ENCODE assay signal across 19 cellular contexts in the genomic region with DNA sequence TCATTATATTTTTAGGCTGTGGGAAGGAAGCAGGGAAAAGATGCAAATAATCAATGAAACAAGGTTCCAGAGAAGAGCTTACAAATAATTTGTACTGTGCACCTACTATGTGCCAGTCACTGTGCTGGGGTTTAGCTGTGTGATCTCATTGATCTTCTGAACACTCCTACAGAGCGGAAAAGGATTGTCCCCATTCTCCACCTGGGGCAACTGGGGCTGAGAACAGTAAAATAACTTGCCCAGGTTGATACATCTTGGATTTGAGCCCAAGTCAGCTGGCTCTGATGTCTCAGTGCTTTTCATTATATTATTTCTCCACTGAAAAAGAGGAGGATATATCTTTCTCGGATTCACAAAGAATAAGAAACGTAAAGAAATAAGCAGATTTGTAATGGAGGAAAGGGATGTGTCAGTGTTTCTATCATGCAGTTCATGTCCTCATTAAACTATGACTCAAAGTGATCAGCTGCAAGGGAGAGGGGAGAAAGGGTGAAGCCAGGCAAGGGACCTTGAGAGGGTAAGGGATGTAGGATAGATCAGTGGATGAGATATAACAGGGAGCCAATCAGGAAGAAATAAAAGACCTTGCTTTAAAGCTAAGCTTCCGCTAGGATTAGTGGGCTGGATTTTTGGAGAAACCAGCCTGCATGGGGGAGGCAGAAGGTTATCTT.
A peak's percentile ranks its signal among the peaks of the same experiment; 100 is the strongest.
DNase-seq lines count a peak whose midpoint lies in the region; ATAC-seq and TF ChIP-seq lines count a peak whose summit lies in the region.
"Had no signal": no experiment of that assay in that cellular context is flagged by ENCODE, and none has a peak within 500 bp of the region (broad histone marks: within the 10 kb centered on the region; RNA-seq: fewer than 3 reads in every experiment).

No MANE protein-coding gene starts in this region.

- H3K9me3 ChIP-seq in CD4-positive, alpha-beta memory T cell (ENCODE audit: control insufficient read depth in 1 of 2, low read length in 2 of 2), result no peaks in the 10 kb centered on the region
- no peaks in the 10 kb centered on the region for H3K9me3 ChIP-seq in sigmoid colon
- H3K9me3 ChIP-seq: neutrophil, testis had no signal

- DNase-seq in CD4-positive, alpha-beta memory T cell, result no peak
- DNase-seq in GM06990 (ENCODE audit: extremely low read depth, insufficient read length) (no peak), omental fat pad (ENCODE audit: low spot score) (no peak), NCI-H2171 (lab: John Stamatoyannopoulos, UW) (no peak), sigmoid colon (no peak)
- DNase-seq: activated CD8-positive, alpha-beta memory T cell treated with anti-CD3 and anti-CD28 coated beads, Interleukin-2, amount 50 U/mL, for 4 hours; effector CD8-positive, alpha-beta T cell; GOT3; NCI-H345; SHP77; stimulated activated CD4-positive, alpha-beta T cell treated with anti-CD3 and anti-CD28 coated beads, Interleukin-2, amount 100 ng/mL, for 48 hours; testis had no signal

- no peaks in the 10 kb centered on the region for H3K27me3 ChIP-seq in CD4-positive, alpha-beta memory T cell (ENCODE audit: insufficient read depth, low read length)
- H3K27me3 ChIP-seq in GM06990 (replicated peaks; ENCODE audit: control insufficient read depth, insufficient read depth, low read length) (no peaks in the 10 kb centered on the region), sigmoid colon (no peaks in the 10 kb centered on the region)
- H3K27me3 ChIP-seq: cardiac muscle cell, hepatocyte, neutrophil, testis had no signal

- H3K4me1 ChIP-seq in CD4-positive, alpha-beta memory T cell (ENCODE audit: insufficient read depth, low read length), result no peaks in the 10 kb centered on the region
- no peaks in the 10 kb centered on the region for H3K4me1 ChIP-seq in sigmoid colon
- H3K4me1 ChIP-seq: testis had no signal

- POLR2A ChIA-PET in CD4-positive, alpha-beta memory T cell (lab: Charles Lee; ENCODE audit: partially characterized antibody), result no interaction called here

- peaks cover 18% of the 10 kb centered on the region for H3K36me3 ChIP-seq in CD4-positive, alpha-beta memory T cell (ENCODE audit: insufficient read depth, low read length)
- H3K36me3 ChIP-seq in GM06990 (ENCODE audit: control insufficient read depth, insufficient read depth, low read length), result no peaks in the 10 kb centered on the region
- no peaks in the 10 kb centered on the region for H3K36me3 ChIP-seq in sigmoid colon
- H3K36me3 ChIP-seq: cardiac muscle cell, neutrophil had no signal

- H3K4me3 Mint-ChIP-seq in CD4-positive, alpha-beta memory T cell, result no peak overlapping the region
- no peak overlapping the region for H3K4me3 Mint-ChIP-seq in dendritic cell treated with granulocyte-macrophage colony-stimulating factor and Interleukin-4, amounts not matched to agents 40 ng/mL and 50 ng/mL, for 4 days
- H3K4me3 Mint-ChIP-seq: T-helper 2 cell treated with Interferon-gamma antibody and Interleukin-4, amounts not matched to agents 5 μg/mL and 100 μg/mL, for 36 hours had no signal

- WGBS in sigmoid colon, 2 donors, result 92 to 97% methylated on average over 4 of the region's 4 CpGs

- H3K36me3 Mint-ChIP-seq in CD4-positive, alpha-beta memory T cell, result peaks cover 29 to 36% of the 10 kb centered on the region in 2 donors
- H3K36me3 Mint-ChIP-seq in dendritic cell treated with granulocyte-macrophage colony-stimulating factor and Interleukin-4, amounts not matched to agents 40 ng/mL and 50 ng/mL, for 4 days (ENCODE audit: low read depth), result peaks cover 17% of the 10 kb centered on the region

- TF ChIP-seq POLR2A in sigmoid colon (IDR thresholded peaks at IDR 0.05), result no peak

- peak overlapping the region in 4 of 7 donors; percentile 9 to 48 (median 25) for H3K27ac Mint-ChIP-seq in CD4-positive, alpha-beta memory T cell
- H3K27ac Mint-ChIP-seq in dendritic cell treated with granulocyte-macrophage colony-stimulating factor and Interleukin-4, amounts not matched to agents 40 ng/mL and 50 ng/mL, for 4 days, result peak overlapping the region; percentile 53
- H3K27ac Mint-ChIP-seq: T-helper 2 cell treated with Interferon-gamma antibody and Interleukin-4, amounts not matched to agents 5 μg/mL and 100 μg/mL, for 36 hours had no signal

- H3K4me3 ChIP-seq in CD4-positive, alpha-beta memory T cell (ENCODE audit: low read length in 2 of 2), result no peak overlapping the region
- H3K4me3 ChIP-seq in GM06990 (replicated peaks; ENCODE audit: low read depth, low read length), result peak overlapping the region; percentile 46
- no peak overlapping the region for H3K4me3 ChIP-seq in sigmoid colon
- H3K4me3 ChIP-seq: cardiac muscle cell, hepatocyte, testis had no signal

- H3K27me3 Mint-ChIP-seq in CD4-positive, alpha-beta memory T cell, result no peaks in the 10 kb centered on the region
- peaks cover 5% of the 10 kb centered on the region for H3K27me3 Mint-ChIP-seq in dendritic cell treated with granulocyte-macrophage colony-stimulating factor and Interleukin-4, amounts not matched to agents 40 ng/mL and 50 ng/mL, for 4 days

- intact Hi-C loops in CD4-positive, alpha-beta memory T cell (cut with micrococcal nuclease), result no loop called here
- intact Hi-C loops in dendritic cell treated with granulocyte-macrophage colony-stimulating factor and Interleukin-4, amounts not matched to agents 40 ng/mL and 50 ng/mL, for 4 days (cut with micrococcal nuclease), result no loop called here
- intact Hi-C loops in sigmoid colon (cut with DNase I), result no loop called here

- CTCF ChIA-PET in CD4-positive, alpha-beta memory T cell (lab: Charles Lee; ENCODE audit: partially characterized antibody), result no interaction called here

- no peak overlapping the region for H3K27ac ChIP-seq in CD4-positive, alpha-beta memory T cell (ENCODE audit: low read depth, low read length)
- H3K27ac ChIP-seq in sigmoid colon, result no peak overlapping the region
- H3K27ac ChIP-seq: cardiac muscle cell, hepatocyte, neutrophil, testis had no signal

- no peak for TF ChIP-seq EP300 in sigmoid colon (IDR thresholded peaks at IDR 0.05)

- TF ChIP-seq CTCF in GM06990 (IDR thresholded peaks at IDR 0.05; ENCODE audit: insufficient read depth, low read length, poor library complexity, severe bottlenecking) (no peak), omental fat pad (IDR thresholded peaks at IDR 0.05) (no peak), sigmoid colon (IDR thresholded peaks at IDR 0.05) (no peak)

- H3K9me3 Mint-ChIP-seq in CD4-positive, alpha-beta memory T cell, result no peaks in the 10 kb centered on the region
- no peaks in the 10 kb centered on the region for H3K9me3 Mint-ChIP-seq in dendritic cell treated with granulocyte-macrophage colony-stimulating factor and Interleukin-4, amounts not matched to agents 40 ng/mL and 50 ng/mL, for 4 days
- H3K9me3 Mint-ChIP-seq: T-helper 2 cell treated with Interferon-gamma antibody and Interleukin-4, amounts not matched to agents 5 μg/mL and 100 μg/mL, for 36 hours had no signal

- peaks cover 6 to 18% (median 14%) of the 10 kb centered on the region in 4 donors for H3K4me1 Mint-ChIP-seq in CD4-positive, alpha-beta memory T cell
- H3K4me1 Mint-ChIP-seq in dendritic cell treated with granulocyte-macrophage colony-stimulating factor and Interleukin-4, amounts not matched to agents 40 ng/mL and 50 ng/mL, for 4 days (ENCODE audit: low read depth), result peaks cover 62% of the 10 kb centered on the region

- ATAC-seq in HG03108 (IDR thresholded peaks at IDR 0.05; ENCODE audit: unreplicated experiment), result peak; percentile 4
- ATAC-seq in omental fat pad (ENCODE audit: low FRiP score), result no peak
- no peak for ATAC-seq in GM21515 (IDR thresholded peaks at IDR 0.05; ENCODE audit: unreplicated experiment)
